In the genomic region with DNA sequence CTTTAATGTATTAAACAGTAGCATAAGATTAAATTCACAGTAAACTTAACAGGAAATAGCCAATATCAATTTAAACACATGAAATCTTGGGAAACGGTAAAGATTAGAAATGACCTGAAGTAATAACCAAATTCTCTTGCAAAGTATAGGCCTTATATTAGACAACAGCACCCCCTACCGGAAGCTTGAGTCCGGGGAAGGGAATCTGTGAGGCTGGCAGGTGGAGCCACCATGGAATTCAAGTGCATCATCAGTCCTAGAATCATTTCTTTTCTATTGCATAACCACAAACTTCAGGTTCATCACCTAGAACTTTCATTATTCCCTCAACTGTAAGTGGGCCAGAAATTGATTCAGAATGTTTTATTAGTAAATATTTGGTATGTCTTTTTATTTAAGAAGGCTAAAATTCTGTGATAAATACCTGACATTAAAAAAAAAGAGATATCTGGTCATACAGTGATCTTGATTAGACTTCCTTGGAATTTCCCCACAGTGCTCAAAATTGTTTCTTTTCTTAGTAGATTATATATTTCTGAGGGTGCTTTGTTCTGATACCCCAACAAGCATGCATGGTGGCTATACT, we compare ENCODE assay signal across 8 cellular contexts. TPM values are rescaled to one million over a fixed set of nuclear protein-coding genes. Genes with fewer than 3 reads are reported as not detected.
DNase-seq lines count a peak whose midpoint lies in the region; ATAC-seq and TF ChIP-seq lines count a peak whose summit lies in the region.

No MANE protein-coding gene starts in this region.

- H2BK120ac ChIP-seq in IMR-90 (ENCODE audit: low read depth, low read length), result no peak overlapping the region

- H3K4me1 Mint-ChIP-seq in activated T-cell treated with anti-CD3 and anti-CD28 coated beads, Interleukin-2, amount 50 U/mL, for 24 hours (ENCODE audit: low read depth), result peaks cover 10% of the 10 kb centered on the region
- H3K4me1 Mint-ChIP-seq in stimulated activated naive CD8-positive, alpha-beta T cell treated with anti-CD3 and anti-CD28 coated beads, Interleukin-15, amount 100 ng/mL, for 72 hours, result peaks cover 6% of the 10 kb centered on the region

- intact Hi-C loops in A673 (cut with micrococcal nuclease; ENCODE audit: unreplicated experiment) (loop anchor here (1.0 to 5.0 kb wide), 3 partner anchors 760 to 827 kb away; no protein-coding TSS in a partner anchor), IMR-90 (cut with micrococcal nuclease) (loop anchor here (1.0 to 10.0 kb wide), 5 partner anchors 251 to 826 kb away; no protein-coding TSS in a partner anchor), OCI-LY7 (cut with micrococcal nuclease; ENCODE audit: unreplicated experiment) (loop anchor here (1.0 to 10.0 kb wide), 3 partner anchors 657 to 826 kb away; no protein-coding TSS in a partner anchor)

- DNase-seq in A673 (ENCODE audit: low spot score) (peak; percentile 93), IMR-90 (peak; percentile 78), OCI-LY7 (ENCODE audit: low spot score) (peak; percentile 79), fibroblast of gingiva (ENCODE audit: low read depth) (peak; percentile 60)
- peak; percentile 64 for DNase-seq in activated T-cell treated with anti-CD3 and anti-CD28 coated beads, Interleukin-2, amount 50 U/mL, for 24 hours
- peak; percentile 64 to 66 for DNase-seq in stimulated activated naive CD8-positive, alpha-beta T cell treated with anti-CD3 and anti-CD28 coated beads, Interleukin-15, amount 100 ng/mL, for 72 hours

- H3K27me3 ChIP-seq in A673 (replicated peaks; ENCODE audit: insufficient read depth, low read depth, low read length, poor library complexity) (no peaks in the 10 kb centered on the region), IMR-90 (ENCODE audit: control insufficient read depth, insufficient read depth, low read length) (peaks cover 7% of the 10 kb centered on the region), neural cell (ENCODE audit: insufficient read depth, low read depth, low read length) (no peaks in the 10 kb centered on the region)

- H2BK5ac ChIP-seq in IMR-90 (ENCODE audit: low read depth, low read length, poor library complexity, severe bottlenecking), result no peak overlapping the region

- no peak overlapping the region for H2BK20ac ChIP-seq in IMR-90 (ENCODE audit: low read depth, low read length)

- H3K79me1 ChIP-seq in IMR-90 (ENCODE audit: low read depth in 1 of 2, low read length in 2 of 2), result no peaks in the 10 kb centered on the region

- H3K4me2 ChIP-seq in IMR-90 (ENCODE audit: low read depth, low read length), result no peak overlapping the region
- no peak overlapping the region for H3K4me2 ChIP-seq in OCI-LY7 (ENCODE audit: low read length)
- H3K4me2 ChIP-seq in neural cell (ENCODE audit: low read length), result no peak overlapping the region

- no peaks in the 10 kb centered on the region for H3K9me2 ChIP-seq in OCI-LY7 (ENCODE audit: insufficient read depth, low read length)
- no peaks in the 10 kb centered on the region for H3K9me2 ChIP-seq in neural cell (ENCODE audit: insufficient read depth, low read length)

- no peaks in the 10 kb centered on the region for H3K9me1 ChIP-seq in IMR-90 (ENCODE audit: insufficient read depth, low read length)

- H2AFZ ChIP-seq in IMR-90 (replicated peaks; ENCODE audit: low read length, poor library complexity) (no peak overlapping the region), OCI-LY7 (ENCODE audit: low read length) (no peak overlapping the region), neural cell (ENCODE audit: low read depth, low read length) (no peak overlapping the region)

- dilution Hi-C loops in IMR-90 (cut with HindIII; ENCODE audit: low sequenced_read_pairs, unreplicated experiment), result loop anchor here (10.0 kb wide), 1 partner anchor 823 kb away; no protein-coding TSS in a partner anchor

- H3K27me3 Mint-ChIP-seq in activated T-cell treated with anti-CD3 and anti-CD28 coated beads, Interleukin-2, amount 50 U/mL, for 24 hours, result peaks cover 7% of the 10 kb centered on the region
- peaks cover 7% of the 10 kb centered on the region for H3K27me3 Mint-ChIP-seq in stimulated activated naive CD8-positive, alpha-beta T cell treated with anti-CD3 and anti-CD28 coated beads, Interleukin-15, amount 100 ng/mL, for 72 hours

- no peak overlapping the region for H4K5ac ChIP-seq in IMR-90 (ENCODE audit: low read depth, low read length)

- TF ChIP-seq RAD21 in IMR-90 (IDR thresholded peaks at IDR 0.05; ENCODE audit: low read length), result peak; percentile 85
- TF ChIP-seq RAD21 in neural cell (conservative IDR thresholded peaks at IDR 0.05), result peak; percentile 86

- H3K56ac ChIP-seq in IMR-90 (ENCODE audit: extremely low read depth, insufficient read depth, low read length), result no peak overlapping the region

- H3K4ac ChIP-seq in IMR-90 (ENCODE audit: low read depth, low read length), result no peak overlapping the region

- POLR2A ChIA-PET in A673 (lab: Charles Lee; ENCODE audit: low non-redundant PET), result no interaction called here
- POLR2A ChIA-PET in IMR-90 (lab: Charles Lee; ENCODE audit: unreplicated experiment), result no interaction called here
- POLR2A ChIA-PET in OCI-LY7 (lab: Charles Lee), result interaction anchor here (0.7 kb wide), 1 partner anchor 17 kb away, joined by 7 read pairs; no protein-coding TSS in a partner anchor

- H2AK9ac ChIP-seq in IMR-90 (replicated peaks; ENCODE audit: low read depth, low read length, poor library complexity), result no peak overlapping the region

- no peaks in the 10 kb centered on the region for H3F3A ChIP-seq in neural cell (ENCODE audit: insufficient read depth, low read length, poor library complexity, severe bottlenecking)

- H3K79me2 ChIP-seq in OCI-LY7 (ENCODE audit: insufficient read depth, low read depth, low read length) (no peaks in the 10 kb centered on the region), neural cell (replicated peaks; ENCODE audit: insufficient read depth, low read length) (no peaks in the 10 kb centered on the region)

- H3K18ac ChIP-seq in IMR-90 (ENCODE audit: low read depth, low read length), result no peak overlapping the region

- no peak overlapping the region for H3K14ac ChIP-seq in IMR-90 (replicated peaks; ENCODE audit: low read depth, low read length)

- no peak overlapping the region for H3K4me3 Mint-ChIP-seq in activated T-cell treated with anti-CD3 and anti-CD28 coated beads, Interleukin-2, amount 50 U/mL, for 24 hours
- H3K4me3 Mint-ChIP-seq in stimulated activated naive CD8-positive, alpha-beta T cell treated with anti-CD3 and anti-CD28 coated beads, Interleukin-15, amount 100 ng/mL, for 72 hours, result no peak overlapping the region

- H4K20me1 ChIP-seq in IMR-90 (ENCODE audit: insufficient read depth, low read length) (no peaks in the 10 kb centered on the region), OCI-LY7 (ENCODE audit: insufficient read depth, low read length) (no peaks in the 10 kb centered on the region), neural cell (ENCODE audit: insufficient read depth) (no peaks in the 10 kb centered on the region)

- no peak for TF ChIP-seq EP300 in neural cell (conservative IDR thresholded peaks at IDR 0.05; ENCODE audit: poor library complexity, severe bottlenecking)

- no peaks in the 10 kb centered on the region for H3K36me3 Mint-ChIP-seq in activated T-cell treated with anti-CD3 and anti-CD28 coated beads, Interleukin-2, amount 50 U/mL, for 24 hours (ENCODE audit: low read depth)

- no peak overlapping the region for H3K27ac Mint-ChIP-seq in activated T-cell treated with anti-CD3 and anti-CD28 coated beads, Interleukin-2, amount 50 U/mL, for 24 hours
- H3K27ac Mint-ChIP-seq in stimulated activated naive CD8-positive, alpha-beta T cell treated with anti-CD3 and anti-CD28 coated beads, Interleukin-15, amount 100 ng/mL, for 72 hours, result no peak overlapping the region

- H2BK15ac ChIP-seq in IMR-90 (ENCODE audit: low read depth, low read length), result no peak overlapping the region

- H3K27ac ChIP-seq in A673 (ENCODE audit: low read depth, low read length, poor library complexity, severe bottlenecking), result peak overlapping the region; percentile 58
- no peak overlapping the region for H3K27ac ChIP-seq in IMR-90 (ENCODE audit: insufficient read depth, low read length)
- no peak overlapping the region for H3K27ac ChIP-seq in OCI-LY7 (ENCODE audit: low read depth, low read length, poor library complexity, severe bottlenecking)
- H3K27ac ChIP-seq in neural cell (ENCODE audit: low read length), result no peak overlapping the region

- H3K4me1 ChIP-seq in A673 (ENCODE audit: insufficient read depth, low read length, poor library complexity, severe bottlenecking), result peaks cover 21% of the 10 kb centered on the region
- no peaks in the 10 kb centered on the region for H3K4me1 ChIP-seq in IMR-90 (ENCODE audit: control insufficient read depth, insufficient read depth, low read length)
- no peaks in the 10 kb centered on the region for H3K4me1 ChIP-seq in OCI-LY7 (ENCODE audit: insufficient read depth, low read length, poor library complexity, severe bottlenecking)

- H3K36me3 ChIP-seq in A673 (ENCODE audit: insufficient read depth, low read length, poor library complexity, severe bottlenecking) (no peaks in the 10 kb centered on the region), IMR-90 (ENCODE audit: control insufficient read depth, insufficient read depth, low read length) (no peaks in the 10 kb centered on the region), OCI-LY7 (ENCODE audit: insufficient read depth, low read length) (no peaks in the 10 kb centered on the region), neural cell (ENCODE audit: insufficient read depth, low read length) (no peaks in the 10 kb centered on the region)

- TF ChIP-seq POLR2A in IMR-90 (IDR thresholded peaks at IDR 0.05; ENCODE audit: low read depth, low read length), result no peak

- H3K9ac ChIP-seq in IMR-90 (ENCODE audit: low read depth, low read length) (no peak overlapping the region), neural cell (ENCODE audit: low read length) (no peak overlapping the region)

- CTCF ChIA-PET in A673 (lab: Charles Lee) (interaction anchor here (0.6 to 0.7 kb wide), 2 partner anchors 663 to 826 kb away, joined by 3 to 5 read pairs; no protein-coding TSS in a partner anchor), IMR-90 (lab: Yijun Ruan, JAX) (interaction anchor here (1.9 to 2.2 kb wide), 2 partner anchors 12 to 826 kb away, joined by 7 to 10 read pairs; no protein-coding TSS in a partner anchor), OCI-LY7 (lab: Charles Lee; ENCODE audit: unreplicated experiment) (no interaction called here)

- BruUV-seq in A673 (replicated peaks; lab: Mats Ljungman, UMichigan), result no TSS peak
- no TSS peak for BruUV-seq in IMR-90 (replicated peaks; lab: Mats Ljungman, UMichigan)
- BruUV-seq in OCI-LY7 (replicated peaks; lab: Mats Ljungman, UMichigan), result no TSS peak

- no peak overlapping the region for H3K23ac ChIP-seq in IMR-90 (ENCODE audit: low read depth, low read length)

- TF ChIP-seq CTCF in A673 (conservative IDR thresholded peaks at IDR 0.05; ENCODE audit: low read depth, low read length), result peak; percentile 91
- peak; percentile 93 for TF ChIP-seq CTCF in IMR-90 (conservative IDR thresholded peaks at IDR 0.05; ENCODE audit: low read depth, low read length)
- peak; percentile 96 for TF ChIP-seq CTCF in OCI-LY7 (conservative IDR thresholded peaks at IDR 0.05; ENCODE audit: low read length)
- peak; percentile 91 for TF ChIP-seq CTCF in neural cell (IDR thresholded peaks at IDR 0.05; ENCODE audit: poor library complexity, severe bottlenecking)

- H3K9me3 ChIP-seq in A673 (ENCODE audit: low read depth, low read length, poor library complexity, severe bottlenecking), result no peaks in the 10 kb centered on the region
- no peaks in the 10 kb centered on the region for H3K9me3 ChIP-seq in IMR-90 (ENCODE audit: control insufficient read depth, insufficient read depth, low read length)
- no peaks in the 10 kb centered on the region for H3K9me3 ChIP-seq in OCI-LY7 (ENCODE audit: low read length)
- H3K9me3 ChIP-seq in neural cell (ENCODE audit: low read length), result no peaks in the 10 kb centered on the region

- H3K4me3 ChIP-seq in A673 (ENCODE audit: low read depth, low read length, poor library complexity, severe bottlenecking) (no peak overlapping the region), IMR-90 (ENCODE audit: insufficient read depth, low read depth, low read length) (no peak overlapping the region), OCI-LY7 (ENCODE audit: low read depth, low read length, poor library complexity, severe bottlenecking) (no peak overlapping the region), neural cell (ENCODE audit: low read length) (no peak overlapping the region)

- no peak overlapping the region for H4K91ac ChIP-seq in IMR-90 (ENCODE audit: insufficient read depth, low read depth, low read length)

- in situ Hi-C loops in IMR-90 (cut with MboI; ENCODE audit: low sequenced_read_pairs), result loop anchor here (5.0 to 25.0 kb wide), 2 partner anchors 655 to 825 kb away; no protein-coding TSS in a partner anchor

- no peak overlapping the region for H4K8ac ChIP-seq in IMR-90 (ENCODE audit: low read depth in 2 of 2, low read length in 2 of 2)

- no peak overlapping the region for H2AK5ac ChIP-seq in IMR-90 (ENCODE audit: low read depth, low read length)

- no CpG with 5 or more reads among the region's 3 CpGs for WGBS in IMR-90 (ENCODE audit: extremely low coverage in 2 of 2, insufficient read length in 1 of 2), 2 experiments

- H3K9me3 Mint-ChIP-seq in activated T-cell treated with anti-CD3 and anti-CD28 coated beads, Interleukin-2, amount 50 U/mL, for 24 hours, result peaks cover 4% of the 10 kb centered on the region
- peaks cover 7 to 8% of the 10 kb centered on the region in 2 donors for H3K9me3 Mint-ChIP-seq in stimulated activated naive CD8-positive, alpha-beta T cell treated with anti-CD3 and anti-CD28 coated beads, Interleukin-15, amount 100 ng/mL, for 72 hours

- peak; percentile 72 for ATAC-seq in GM18511 (IDR thresholded peaks at IDR 0.05; ENCODE audit: unreplicated experiment)
- peak; percentile 85 for ATAC-seq in IMR-90 (ENCODE audit: low read depth)
- peak; percentile 61 for ATAC-seq in stimulated activated naive CD8-positive, alpha-beta T cell treated with anti-CD3 and anti-CD28 coated beads, Interleukin-15, amount 100 ng/mL, for 72 hours

RNA-seq across cellular contexts. Expression of a gene that starts 48.6 kb away (rescaled TPM):
- 54.1 and 58.7 TPM in 2 replicates for total RNA-seq in A673 (2021)
- total RNA-seq in IMR-90 (2012; rRNA removed), result 28.3 TPM in 2 replicates
- polyA plus RNA-seq in IMR-90 (2012; rRNA removed), result 13.6 and 16.1 TPM in 2 replicates
- polyA plus RNA-seq in IMR-90 (2012; cell fraction: cytosol; rRNA removed), result 3.3 and 7.1 TPM in 2 replicates
- 1.9 and 10.4 TPM in 2 replicates for polyA plus RNA-seq in IMR-90 (2012; cell fraction: nucleus; rRNA removed; ENCODE audit: low replicate concordance)
- 13.3 and 15.8 TPM in 2 replicates for total RNA-seq in OCI-LY7 (2014; rRNA removed; shearing (Covaris generic))
- 46.3 and 50.4 TPM in 2 replicates for total RNA-seq in OCI-LY7 (2022)
- polyA plus RNA-seq in neural cell, result 40.0 and 44.8 TPM in 2 replicates
- 64.3 and 86.6 TPM in 2 replicates for polyA minus RNA-seq in neural cell

RNA-seq across cellular contexts. Expression of a gene that starts 48.6 kb away (rescaled TPM):
- total RNA-seq in A673 (2021) (132 TPM in 2 replicates), IMR-90 (2012; rRNA removed) (52.5 and 89.7 TPM in 2 replicates), OCI-LY7 (2022) (69.4 and 73.6 TPM in 2 replicates)
- polyA plus RNA-seq in IMR-90 (2012; rRNA removed) (17.9 and 22.4 TPM in 2 replicates), neural cell (127 and 138 TPM in 2 replicates)
- 4.9 and 10.2 TPM in 2 replicates for polyA plus RNA-seq in IMR-90 (2012; cell fraction: cytosol; rRNA removed)
- polyA plus RNA-seq in IMR-90 (2012; cell fraction: nucleus; rRNA removed; ENCODE audit: low replicate concordance), result 2.6 and 14.8 TPM in 2 replicates
- 26.9 and 53.9 TPM in 2 replicates for total RNA-seq in OCI-LY7 (2014; rRNA removed; shearing (Covaris generic))
- 177 and 220 TPM in 2 replicates for polyA minus RNA-seq in neural cell
